In genomic region chr14:58048219-58048618, GRCh38 we compare ENCODE assay signal across 28 cellular contexts.
A peak's percentile ranks its signal among the peaks of the same experiment; 100 is the strongest.
DNase-seq lines count a peak whose midpoint lies in the region; ATAC-seq, FAIRE-seq and TF ChIP-seq lines count a peak whose summit lies in the region.
"Had no signal": no experiment of that assay in that cellular context is flagged by ENCODE, and none has a peak within 500 bp of the region (broad histone marks: within the 10 kb centered on the region; RNA-seq: fewer than 3 reads in every experiment).

No MANE protein-coding gene starts in this region.

- H3K9ac ChIP-seq in SK-N-SH = no peak overlapping the region
- H3K9ac ChIP-seq: BLaER1 treated with 17β-estradiol and CSF1 and Interleukin-3, amounts not matched to agents 10 nM and 100 nM had no signal

- TF ChIP-seq CTCF in right atrium auricular region (IDR thresholded peaks at IDR 0.05) = no peak
- TF ChIP-seq CTCF in SK-N-SH (IDR thresholded peaks at IDR 0.05) = no peak
- no peak for TF ChIP-seq CTCF in fibroblast of the aortic adventitia (IDR thresholded peaks at IDR 0.05; ENCODE audit: insufficient read depth, low read length)
- TF ChIP-seq CTCF in tibial artery (IDR thresholded peaks at IDR 0.05) = no peak

- H3K4me3 Mint-ChIP-seq in activated T-cell treated with anti-CD3 and anti-CD28 coated beads, Interleukin-2, amount 50 U/mL, for 72 hours = no peak overlapping the region
- H3K4me3 Mint-ChIP-seq: CD4-positive, alpha-beta memory T cell; GM23338; H9 had no signal

- no peak overlapping the region for H2AFZ ChIP-seq in SK-N-SH (ENCODE audit: low read depth)
- H2AFZ ChIP-seq: GM23338 had no signal

- H3K4me3 ChIP-seq in right atrium auricular region (no peak overlapping the region), SK-N-SH (ENCODE audit: low read depth in 2 of 2, low read length in 1 of 2) (no peak overlapping the region), fibroblast of the aortic adventitia (ENCODE audit: low read depth, low read length) (no peak overlapping the region), tibial artery (no peak overlapping the region)
- H3K4me3 ChIP-seq: A549; BLaER1 treated with 17β-estradiol and CSF1 and Interleukin-3, amounts not matched to agents 10 nM and 100 nM; GM12878; GM23338; K562 had no signal

- intact Hi-C loops in left cardiac atrium (cut with DNase I) (no loop called here), tibial artery (cut with DNase I; ENCODE audit: low total_unique reads) (no loop called here)

- no peaks in the 10 kb centered on the region for H3K79me2 ChIP-seq in SK-N-SH (ENCODE audit: insufficient read depth)

- CTCF ChIA-PET in SK-N-SH (lab: Yijun Ruan, JAX) = no interaction called here

- no peaks in the 10 kb centered on the region for H3K9me3 ChIP-seq in right atrium auricular region
- H3K9me3 ChIP-seq in SK-N-SH = no peaks in the 10 kb centered on the region
- H3K9me3 ChIP-seq in tibial artery = no peaks in the 10 kb centered on the region
- H3K9me3 ChIP-seq: A549 had no signal

- TF ChIP-seq EP300 in SK-N-SH (IDR thresholded peaks at IDR 0.05; ENCODE audit: borderline replicate concordance in 1 of 2, low read depth in 1 of 2, low read length in 1 of 2) = no peak

- H3K36me3 ChIP-seq in right atrium auricular region (no peaks in the 10 kb centered on the region), SK-N-SH (replicated peaks in 1 of 2; ENCODE audit: control insufficient read depth in 1 of 2, insufficient read depth in 2 of 2, low read length in 1 of 2) (no peaks in the 10 kb centered on the region), tibial artery (no peaks in the 10 kb centered on the region)
- H3K36me3 ChIP-seq: BLaER1 treated with 17β-estradiol and CSF1 and Interleukin-3, amounts not matched to agents 10 nM and 100 nM had no signal

- no peak for TF ChIP-seq RAD21 in SK-N-SH (IDR thresholded peaks at IDR 0.05; ENCODE audit: low read length)

- H3K9me2 ChIP-seq in SK-N-SH = no peaks in the 10 kb centered on the region

- H3K4me1 Mint-ChIP-seq in activated T-cell treated with anti-CD3 and anti-CD28 coated beads, Interleukin-2, amount 50 U/mL, for 72 hours (ENCODE audit: low read depth) = no peaks in the 10 kb centered on the region

- H3K27me3 Mint-ChIP-seq in activated T-cell treated with anti-CD3 and anti-CD28 coated beads, Interleukin-2, amount 50 U/mL, for 72 hours (ENCODE audit: low read depth) = peaks cover 15% of the 10 kb centered on the region

- peak overlapping the region in 1 of 2 donors; percentile 15 for H3K27ac ChIP-seq in right atrium auricular region
- H3K27ac ChIP-seq in SK-N-SH (ENCODE audit: low read depth in 2 of 2, low read length in 1 of 2) = no peak overlapping the region
- peak overlapping the region; percentile 8 to 44 for H3K27ac ChIP-seq in tibial artery
- H3K27ac ChIP-seq: A549; BLaER1 treated with 17β-estradiol and CSF1 and Interleukin-3, amounts not matched to agents 10 nM and 100 nM had no signal

- H3K27me3 ChIP-seq in right atrium auricular region = no peaks in the 10 kb centered on the region
- H3K27me3 ChIP-seq in SK-N-SH (ENCODE audit: insufficient read depth) = peaks cover 20% of the 10 kb centered on the region; the same call in 1 of the 2 replicates
- no peaks in the 10 kb centered on the region for H3K27me3 ChIP-seq in tibial artery
- H3K27me3 ChIP-seq: BLaER1 treated with 17β-estradiol and CSF1 and Interleukin-3, amounts not matched to agents 10 nM and 100 nM had no signal

- DNase-seq in left cardiac atrium = no peak
- DNase-seq in right atrium auricular region (ENCODE audit: low spot score) = no peak
- peak; percentile 16 for DNase-seq in SK-N-SH
- peak; percentile 7 for DNase-seq in fibroblast of the aortic adventitia (ENCODE audit: low read depth)
- no peak for DNase-seq in tibial artery
- no peak for DNase-seq in frontal cortex (ENCODE audit: low spot score in 2 of 2)
- DNase-seq in NCI-H2029 (lab: John Stamatoyannopoulos, UW) = no peak
- no peak for DNase-seq in activated T-cell treated with anti-CD3 and anti-CD28 coated beads, Interleukin-2, amount 50 U/mL, for 72 hours
- DNase-seq: AML-193; CD4-positive, alpha-beta memory T cell; COR-L47; DMS53; EL; GDM1; H9; Kasumi-1; NCI-H1092 treated with DMSO at 0.1 percent for 48 hours; NCI-H1436 treated with DMSO at 0.1 percent for 48 hours; NCI-H187 treated with DMSO at 0.1 percent for 48 hours; NCI-H446; NCI-H526 had no signal

- ATAC-seq in left cardiac atrium = peak; percentile 73 to 79
- ATAC-seq in activated T-cell treated with anti-CD3 and anti-CD28 coated beads, Interleukin-2, amount 50 U/mL, for 72 hours (replicated peaks in 1 of 2) = no peak
- ATAC-seq: A549, GM12878, GM23338, K562, Panc1 had no signal

- H3F3A ChIP-seq in SK-N-SH (replicated peaks; ENCODE audit: insufficient read depth) = no peaks in the 10 kb centered on the region

- no peaks in the 10 kb centered on the region for H3K36me3 Mint-ChIP-seq in activated T-cell treated with anti-CD3 and anti-CD28 coated beads, Interleukin-2, amount 50 U/mL, for 72 hours (ENCODE audit: insufficient read depth in 2 of 2)
- H3K36me3 Mint-ChIP-seq: CD4-positive, alpha-beta memory T cell had no signal

- H3K9me3 Mint-ChIP-seq in activated T-cell treated with anti-CD3 and anti-CD28 coated beads, Interleukin-2, amount 50 U/mL, for 72 hours = peaks cover 2% of the 10 kb centered on the region in 2 donors
- H3K9me3 Mint-ChIP-seq: GM23338 had no signal

- no peak overlapping the region for H3K27ac Mint-ChIP-seq in activated T-cell treated with anti-CD3 and anti-CD28 coated beads, Interleukin-2, amount 50 U/mL, for 72 hours
- H3K27ac Mint-ChIP-seq: GM23338, H9 had no signal

- FAIRE-seq in frontal cortex (lab: Jason Lieb, UNC) = no peak
- FAIRE-seq: A549, GM12878, HTR-8/SVneo, K562 had no signal

- 9% methylated on average over 5 of the region's 5 CpGs for WGBS in SK-N-SH (ENCODE audit: low lambda C conversion rate)

- H4K20me1 ChIP-seq in SK-N-SH (ENCODE audit: insufficient read depth) = no peaks in the 10 kb centered on the region
- H4K20me1 ChIP-seq: BLaER1 treated with 17β-estradiol and CSF1 and Interleukin-3, amounts not matched to agents 10 nM and 100 nM had no signal

- no peak overlapping the region for H3K4me2 ChIP-seq in SK-N-SH
- H3K4me2 ChIP-seq: A549; BLaER1 treated with 17β-estradiol and CSF1 and Interleukin-3, amounts not matched to agents 10 nM and 100 nM; GM23338 had no signal

- peaks cover 0 to 9% of the 10 kb centered on the region in 2 donors for H3K4me1 ChIP-seq in right atrium auricular region
- peaks cover 0 to 3% of the 10 kb centered on the region in 2 experiments; a peak in 2 of 4 replicates for H3K4me1 ChIP-seq in SK-N-SH (ENCODE audit: control insufficient read depth in 1 of 2, insufficient read depth in 2 of 2, low read depth in 1 of 2, low read length in 1 of 2)
- peaks cover 0 to 19% (median 3%) of the 10 kb centered on the region in 4 donors for H3K4me1 ChIP-seq in tibial artery
- H3K4me1 ChIP-seq: A549 had no signal

- POLR2A ChIA-PET in SK-N-SH (lab: Yijun Ruan, JAX) = no interaction called here

TF ChIP-seq in SK-N-SH, 30 proteins besides CTCF, POLR2A, EP300 and RAD21:
- TF ChIP-seq GATA2 (CRISPR knock-in tag; IDR thresholded peaks at IDR 0.05) (peak; percentile 37; the same call in 1 of the 2 replicates), MEF2A (IDR thresholded peaks at IDR 0.05; ENCODE audit: borderline replicate concordance, low read depth) (no peak)
TF ChIP-seq in SK-N-SH: peak in this region for 1.

Comparison
In these comparisons a context has a peak if more than half of its experiments do, and no peak if none do; other contexts are left out.
1. ATAC-seq: peak in left cardiac atrium (2 of 2); none in activated T-cell treated with anti-CD3 and anti-CD28 coated beads, Interleukin-2, amount 50 U/mL, for 72 hours (0 of 2).
2. DNase-seq: peak in SK-N-SH (single experiment) and fibroblast of the aortic adventitia (single experiment); none in left cardiac atrium (single experiment), right atrium auricular region (single experiment), tibial artery (0 of 2), frontal cortex (0 of 2), NCI-H2029 (single experiment) and activated T-cell treated with anti-CD3 and anti-CD28 coated beads, Interleukin-2, amount 50 U/mL, for 72 hours (0 of 2).
3. H3K27ac ChIP-seq: peak in tibial artery (2 of 2); none in SK-N-SH (0 of 2).